Comparison of ENCODE assay signal across 19 cellular contexts in genomic region chr5:179533907-179534306, GRCh38. TPM values are rescaled to one million over a fixed set of nuclear protein-coding genes. Genes with fewer than 3 reads are reported as not detected.
DNase-seq lines count a peak whose midpoint lies in the region; ATAC-seq, FAIRE-seq and TF ChIP-seq lines count a peak whose summit lies in the region.
"Had no signal": no experiment of that assay in that cellular context is flagged by ENCODE, and none has a peak within 500 bp of the region (broad histone marks: within the 10 kb centered on the region; RNA-seq: fewer than 3 reads in every experiment).

No MANE protein-coding gene starts in this region.

- H3K4me3 ChIP-seq in upper lobe of right lung, result no peak overlapping the region
- H3K4me3 ChIP-seq: left ventricle myocardium inferior had no signal

- H3K9me3 ChIP-seq in upper lobe of right lung, result no peaks in the 10 kb centered on the region
- H3K9me3 ChIP-seq: left ventricle myocardium inferior had no signal

- DNase-seq in GM18507 (ENCODE audit: extremely low spot score, insufficient read length, low read depth) (no peak), naive B cell (peak; percentile 69), upper lobe of right lung (no peak), NOMO-1 (lab: John Stamatoyannopoulos, UW; ENCODE audit: unreplicated experiment in 2 of 2) (no peak), NCI-H146 treated with DMSO at 0.1 percent for 48 hours (lab: John Stamatoyannopoulos, UW; ENCODE audit: unreplicated experiment) (no peak)
- DNase-seq: activated CD8-positive, alpha-beta memory T cell treated with anti-CD3 and anti-CD28 coated beads for 24 hours; C1 segment of cervical spinal cord; H9; KG1; left ventricle myocardium inferior; NCI-H187 treated with DMSO at 0.1 percent for 48 hours; NCI-H526 had no signal

- peak; percentile 69 for FAIRE-seq in GM18507 (lab: Jason Lieb, UNC)
- FAIRE-seq: colon, TTC549 had no signal

- ATAC-seq in GM21526 (IDR thresholded peaks at IDR 0.05; ENCODE audit: low FRiP score, unreplicated experiment) (peak; percentile 65), HG03354 (IDR thresholded peaks at IDR 0.05; ENCODE audit: poor library complexity, severe bottlenecking, unreplicated experiment) (peak; percentile 41), naive B cell (ENCODE audit: low read depth in 2 of 2) (peak; percentile 83), upper lobe of right lung (no peak), GM18873 (IDR thresholded peaks at IDR 0.05; ENCODE audit: low FRiP score, unreplicated experiment) (no peak)
- ATAC-seq: esophagus mucosa had no signal

- H3K36me3 Mint-ChIP-seq in naive B cell, result no peaks in the 10 kb centered on the region

- no peak overlapping the region for H3K27ac ChIP-seq in upper lobe of right lung
- H3K27ac ChIP-seq: left ventricle myocardium inferior had no signal

- no peaks in the 10 kb centered on the region for H3K27me3 Mint-ChIP-seq in naive B cell

- H3K36me3 ChIP-seq in upper lobe of right lung, result no peaks in the 10 kb centered on the region
- H3K36me3 ChIP-seq: left ventricle myocardium inferior had no signal

- H3K9me3 Mint-ChIP-seq in naive B cell, result no peaks in the 10 kb centered on the region
- H3K9me3 Mint-ChIP-seq: H9, neural crest cell had no signal

- intact Hi-C loops in upper lobe of right lung (cut with DNase I), result no loop called here

- no peaks in the 10 kb centered on the region for H3K27me3 ChIP-seq in upper lobe of right lung

- no peak for TF ChIP-seq CTCF in upper lobe of right lung (IDR thresholded peaks at IDR 0.05)

- peaks cover 9% of the 10 kb centered on the region for H3K4me1 ChIP-seq in upper lobe of right lung

- peak overlapping the region; percentile 67 to 92 (median 82) for H3K4me3 Mint-ChIP-seq in naive B cell
- H3K4me3 Mint-ChIP-seq: H9, neural crest cell had no signal

- peak overlapping the region; percentile 82 to 99 (median 95) for H3K27ac Mint-ChIP-seq in naive B cell

- H3K4me1 Mint-ChIP-seq in naive B cell, result peaks cover 22 to 37% (median 30%) of the 10 kb centered on the region in 3 donors

RNA-seq across cellular contexts. Expression of gene RUFY1, which starts 16.4 kb away (rescaled TPM):
- 10 to 100 TPM; 12.9 to 63.5 (median 42.2) TPM for polyA plus RNA-seq in naive B cell (ENCODE audit: low read depth in 6 of 6)
- 56.7 TPM for total RNA-seq in upper lobe of right lung

Comparison
In these comparisons a context has a peak if more than half of its experiments do, and no peak if none do; other contexts are left out.
1. ATAC-seq: peak in GM21526 (single experiment), HG03354 (single experiment) and naive B cell (2 of 2); none in upper lobe of right lung (single experiment) and GM18873 (single experiment).